In the genomic region with DNA sequence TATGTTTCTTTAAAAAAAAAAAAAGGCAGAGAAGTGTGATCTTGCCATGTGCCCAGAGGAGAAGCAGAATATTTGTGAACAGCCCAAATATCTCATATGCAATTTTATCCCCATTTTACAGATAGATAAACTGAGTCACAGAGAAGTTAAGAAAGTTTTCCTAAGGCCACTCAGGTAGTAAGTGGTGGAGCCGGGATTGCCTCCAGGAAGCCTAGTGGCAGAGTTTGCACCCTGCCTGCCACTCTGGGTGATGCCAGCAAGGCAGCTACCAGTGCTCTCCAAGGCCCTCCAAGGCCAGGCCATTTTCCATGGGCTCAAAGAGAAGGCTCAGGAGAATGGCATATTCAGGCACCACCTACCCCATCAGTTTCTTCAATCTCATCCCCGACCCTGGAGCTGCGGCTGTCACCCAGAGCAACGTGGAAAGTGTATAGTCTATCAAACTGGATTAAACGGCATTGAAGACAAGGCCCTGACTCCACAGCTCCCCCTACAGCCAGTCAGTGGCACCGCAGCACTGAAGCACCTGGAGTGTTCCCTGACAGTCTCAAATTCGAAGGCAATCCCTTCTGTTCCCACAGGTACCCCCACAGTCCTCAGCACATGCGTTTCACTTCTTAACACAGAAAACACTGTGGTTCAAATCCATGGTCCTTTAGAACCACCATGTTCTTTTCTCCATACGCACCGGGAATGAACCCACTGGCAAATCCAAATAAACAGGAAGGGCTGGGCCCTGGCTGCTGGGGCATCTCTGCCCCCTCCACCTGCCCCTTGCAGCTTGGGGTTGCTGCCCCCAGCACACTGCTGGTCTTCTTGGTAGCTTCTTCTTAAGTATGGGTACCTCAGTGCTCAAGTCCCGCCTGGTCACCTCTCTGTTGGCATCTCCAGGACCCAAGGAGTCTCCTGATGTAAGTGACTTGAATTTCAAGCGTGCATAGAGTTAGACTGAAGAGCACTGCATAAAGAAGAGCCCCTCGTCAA, we compare ENCODE assay signal across 9 cellular contexts.
A peak's percentile ranks its signal among the peaks of the same experiment; 100 is the strongest.
DNase-seq lines count a peak whose midpoint lies in the region; ATAC-seq and TF ChIP-seq lines count a peak whose summit lies in the region.
"Had no signal": no experiment of that assay in that cellular context is flagged by ENCODE, and none has a peak within 500 bp of the region (broad histone marks: within the 10 kb centered on the region; RNA-seq: fewer than 3 reads in every experiment).

No MANE protein-coding gene starts in this region.

- H3K27me3 Mint-ChIP-seq in HFFc6 (ENCODE audit: insufficient read depth) (peaks cover 20% of the 10 kb centered on the region), endothelial cell (ENCODE audit: unreplicated experiment) (peaks cover 12% of the 10 kb centered on the region), nephron (ENCODE audit: low read depth) (peaks cover 68% of the 10 kb centered on the region)

- no peaks in the 10 kb centered on the region for H3F3A ChIP-seq in DOHH2 (ENCODE audit: control insufficient read depth, insufficient read depth)

- CTCF ChIA-PET in RWPE1 (lab: Yijun Ruan, JAX), result interaction anchor here (0.9 to 1.3 kb wide), 4 partner anchors 8 to 109 kb away, joined by 3 to 4 read pairs (median 3); no protein-coding TSS in a partner anchor

- H3K27me3 ChIP-seq in DOHH2 (ENCODE audit: control insufficient read depth, low read length), result no peaks in the 10 kb centered on the region
- H3K27me3 ChIP-seq in effector memory CD4-positive, alpha-beta T cell (replicated peaks; ENCODE audit: control insufficient read depth, insufficient read depth, low read length, poor library complexity, severe bottlenecking), result no peaks in the 10 kb centered on the region

- no peaks in the 10 kb centered on the region for H3K36me3 Mint-ChIP-seq in HFFc6 (ENCODE audit: low read depth)
- no peaks in the 10 kb centered on the region for H3K36me3 Mint-ChIP-seq in endothelial cell (ENCODE audit: low read depth, unreplicated experiment)
- no peaks in the 10 kb centered on the region for H3K36me3 Mint-ChIP-seq in nephron (ENCODE audit: low read depth)

- peak; percentile 86 for TF ChIP-seq CTCF in DOHH2 (IDR thresholded peaks at IDR 0.05; ENCODE audit: low read depth, low read length, poor library complexity, severe bottlenecking)
- peak; percentile 91 for TF ChIP-seq CTCF in HFFc6 (IDR thresholded peaks at IDR 0.05)
- peak; percentile 62 for TF ChIP-seq CTCF in RWPE1 (conservative IDR thresholded peaks at IDR 0.05; ENCODE audit: low read depth)
- peak; percentile 84 for TF ChIP-seq CTCF in endothelial cell (IDR thresholded peaks at IDR 0.05; ENCODE audit: unreplicated experiment)
- TF ChIP-seq CTCF in nephron (IDR thresholded peaks at IDR 0.05; ENCODE audit: unreplicated experiment in 3 of 3), result peak; percentile 38 to 64 (median 54)

- no peak overlapping the region for H3K27ac Mint-ChIP-seq in HFFc6
- H3K27ac Mint-ChIP-seq in endothelial cell (ENCODE audit: unreplicated experiment), result no peak overlapping the region
- no peak overlapping the region for H3K27ac Mint-ChIP-seq in nephron
- H3K27ac Mint-ChIP-seq: T-helper 1 cell treated with Interleukin-12 subunit alpha and Interleukin-12 subunit beta and Interleukin-4 antibody, amounts not matched to agents 30 μg/mL and 1 μg/mL, for 36 hours had no signal

- H3K9me2 ChIP-seq in DOHH2 (replicated peaks; ENCODE audit: control insufficient read depth, low read length), result no peaks in the 10 kb centered on the region

- H3K9me3 Mint-ChIP-seq in HFFc6 (no peaks in the 10 kb centered on the region), endothelial cell (ENCODE audit: unreplicated experiment) (no peaks in the 10 kb centered on the region), nephron (no peaks in the 10 kb centered on the region)
- H3K9me3 Mint-ChIP-seq: T-helper 1 cell treated with Interleukin-12 subunit alpha and Interleukin-12 subunit beta and Interleukin-4 antibody, amounts not matched to agents 30 μg/mL and 1 μg/mL, for 36 hours had no signal

- no peak overlapping the region for H3K4me2 ChIP-seq in DOHH2 (ENCODE audit: low read length)

- ATAC-seq in HG02840 (IDR thresholded peaks at IDR 0.05; ENCODE audit: low FRiP score, unreplicated experiment), result no peak
- ATAC-seq in HG02885 (IDR thresholded peaks at IDR 0.05; ENCODE audit: poor library complexity, unreplicated experiment), result no peak

- H4K20me1 ChIP-seq in DOHH2 (ENCODE audit: control insufficient read depth, insufficient read depth, low read depth, low read length), result no peaks in the 10 kb centered on the region

- no peaks in the 10 kb centered on the region for H3K9me3 ChIP-seq in DOHH2 (ENCODE audit: control insufficient read depth, insufficient read depth, low read length)
- H3K9me3 ChIP-seq in effector memory CD4-positive, alpha-beta T cell (ENCODE audit: control insufficient read depth, low read length), result no peaks in the 10 kb centered on the region

- H3K79me2 ChIP-seq in DOHH2 (ENCODE audit: control insufficient read depth, low read length), result no peaks in the 10 kb centered on the region

- DNase-seq in HFFc6 (no peak), RWPE1 (ENCODE audit: low spot score) (peak; percentile 24), endothelial cell (ENCODE audit: low spot score) (peak; percentile 68)
- no peak for DNase-seq in effector memory CD4-positive, alpha-beta T cell

- H3K36me3 ChIP-seq in DOHH2 (ENCODE audit: control insufficient read depth, low read length), result no peaks in the 10 kb centered on the region
- H3K36me3 ChIP-seq in effector memory CD4-positive, alpha-beta T cell (ENCODE audit: control insufficient read depth, insufficient read depth, low read length), result no peaks in the 10 kb centered on the region

- no peaks in the 10 kb centered on the region for H3K4me1 ChIP-seq in DOHH2 (ENCODE audit: control insufficient read depth, low read length)
- no peaks in the 10 kb centered on the region for H3K4me1 ChIP-seq in effector memory CD4-positive, alpha-beta T cell (ENCODE audit: control insufficient read depth, insufficient read depth, low read length, poor library complexity, severe bottlenecking)

- no peak overlapping the region for H3K4me3 ChIP-seq in DOHH2 (ENCODE audit: low read length)
- H3K4me3 ChIP-seq in effector memory CD4-positive, alpha-beta T cell (ENCODE audit: insufficient read depth, low read depth, low read length, poor library complexity, severe bottlenecking), result no peak overlapping the region

- no peak overlapping the region for H3K27ac ChIP-seq in DOHH2 (ENCODE audit: low read depth, low read length)
- no peak overlapping the region for H3K27ac ChIP-seq in RWPE1
- H3K27ac ChIP-seq in effector memory CD4-positive, alpha-beta T cell (ENCODE audit: insufficient read depth, low read length, poor library complexity, severe bottlenecking), result no peak overlapping the region

- POLR2A ChIA-PET in RWPE1 (lab: Yijun Ruan, JAX; ENCODE audit: low non-redundant PET), result no interaction called here

- H3K4me1 Mint-ChIP-seq in HFFc6 (ENCODE audit: low read depth), result peaks cover 30% of the 10 kb centered on the region
- peaks cover 38% of the 10 kb centered on the region for H3K4me1 Mint-ChIP-seq in endothelial cell (ENCODE audit: unreplicated experiment)
- H3K4me1 Mint-ChIP-seq in nephron, result peaks cover 26% of the 10 kb centered on the region

- no peak overlapping the region for H3K4me3 Mint-ChIP-seq in HFFc6
- no peak overlapping the region for H3K4me3 Mint-ChIP-seq in endothelial cell (ENCODE audit: unreplicated experiment)
- no peak overlapping the region for H3K4me3 Mint-ChIP-seq in nephron
- H3K4me3 Mint-ChIP-seq: T-helper 1 cell treated with Interleukin-12 subunit alpha and Interleukin-12 subunit beta and Interleukin-4 antibody, amounts not matched to agents 30 μg/mL and 1 μg/mL, for 36 hours had no signal

Comparison
In these comparisons a context has a peak if more than half of its experiments do, and no peak if none do; other contexts are left out.
1. DNase-seq: peak in RWPE1 (single experiment) and endothelial cell (single experiment); none in HFFc6 (single experiment) and effector memory CD4-positive, alpha-beta T cell (0 of 3).
2. Peak in every context shown above with its lines, with median percentiles within 50 percentile points of each other: CTCF ChIP-seq.